ENCODE assay signal across 20 cellular contexts in genomic region chr4:1255699-1256098, GRCh38. TPM values are rescaled to one million over a fixed set of nuclear protein-coding genes. Genes with fewer than 3 reads are reported as not detected.
DNase-seq lines count a peak whose midpoint lies in the region; ATAC-seq and TF ChIP-seq lines count a peak whose summit lies in the region.
"Had no signal": no experiment of that assay in that cellular context is flagged by ENCODE, and none has a peak within 500 bp of the region (broad histone marks: within the 10 kb centered on the region; RNA-seq: fewer than 3 reads in every experiment).

No MANE protein-coding gene starts in this region.

- no peak for TF ChIP-seq CTCF in CD4-positive, alpha-beta T cell (IDR thresholded peaks at IDR 0.05)

- peaks cover 60% of the 10 kb centered on the region for H3K4me1 Mint-ChIP-seq in activated CD8-positive, alpha-beta memory T cell treated with anti-CD3 and anti-CD28 coated beads, Interleukin-2, amount 10 ng/mL, durations not matched to agents 7 days and 5 days
- peaks cover 68% of the 10 kb centered on the region for H3K4me1 Mint-ChIP-seq in CD4-positive, alpha-beta T cell (ENCODE audit: low read depth)
- peaks cover 50% of the 10 kb centered on the region for H3K4me1 Mint-ChIP-seq in T-helper 17 cell
- H3K4me1 Mint-ChIP-seq in immature natural killer cell: peaks cover 47 to 66% of the 10 kb centered on the region in 2 donors

- no peaks in the 10 kb centered on the region for H3K27me3 Mint-ChIP-seq in activated CD8-positive, alpha-beta memory T cell treated with anti-CD3 and anti-CD28 coated beads, Interleukin-2, amount 10 ng/mL, durations not matched to agents 7 days and 5 days
- H3K27me3 Mint-ChIP-seq in CD4-positive, alpha-beta T cell: no peaks in the 10 kb centered on the region
- H3K27me3 Mint-ChIP-seq in T-helper 17 cell (peaks cover 4% of the 10 kb centered on the region), immature natural killer cell (ENCODE audit: low read depth in 3 of 3) (peaks cover 1 to 6% (median 2%) of the 10 kb centered on the region in 3 donors)

- no peaks in the 10 kb centered on the region for H3K9me3 ChIP-seq in CD4-positive, alpha-beta T cell (ENCODE audit: control insufficient read depth, low read length)
- no peaks in the 10 kb centered on the region for H3K9me3 ChIP-seq in T-helper 17 cell (ENCODE audit: control insufficient read depth, low read length, poor library complexity, severe bottlenecking)

- H3K27ac Mint-ChIP-seq in activated CD8-positive, alpha-beta memory T cell treated with anti-CD3 and anti-CD28 coated beads, Interleukin-2, amount 10 ng/mL, durations not matched to agents 7 days and 5 days: no peak overlapping the region
- peak overlapping the region; percentile 98 for H3K27ac Mint-ChIP-seq in CD4-positive, alpha-beta T cell
- peak overlapping the region; percentile 98 for H3K27ac Mint-ChIP-seq in T-helper 17 cell
- peak overlapping the region in 5 of 6 donors; percentile 50 to 88 (median 78) for H3K27ac Mint-ChIP-seq in immature natural killer cell
- H3K27ac Mint-ChIP-seq: HFFc6 had no signal

- peaks cover 26% of the 10 kb centered on the region for H3K9me3 Mint-ChIP-seq in activated CD8-positive, alpha-beta memory T cell treated with anti-CD3 and anti-CD28 coated beads, Interleukin-2, amount 10 ng/mL, durations not matched to agents 7 days and 5 days (ENCODE audit: low read depth)
- peaks cover 3% of the 10 kb centered on the region for H3K9me3 Mint-ChIP-seq in CD4-positive, alpha-beta T cell
- peaks cover 0 to 3% (median 1%) of the 10 kb centered on the region in 6 donors for H3K9me3 Mint-ChIP-seq in immature natural killer cell

- intact Hi-C loops in CD4-positive, alpha-beta T cell (cut with DNase I, micrococcal nuclease): no loop called here

- ATAC-seq in activated CD8-positive, alpha-beta memory T cell treated with anti-CD3 and anti-CD28 coated beads, Interleukin-2, amount 10 ng/mL, durations not matched to agents 7 days and 5 days: peak; percentile 37
- ATAC-seq in CD4-positive, alpha-beta T cell (ENCODE audit: poor library complexity): no peak
- ATAC-seq in T-helper 17 cell: no peak
- ATAC-seq in HG02981 (IDR thresholded peaks at IDR 0.05; ENCODE audit: unreplicated experiment): no peak
- no peak for ATAC-seq in GM19397 (IDR thresholded peaks at IDR 0.05; ENCODE audit: unreplicated experiment)
- ATAC-seq: HepG2, Right ventricle myocardium inferior had no signal

- POLR2A ChIA-PET in CD4-positive, alpha-beta T cell (lab: Charles Lee): no interaction called here

- H3K36me3 Mint-ChIP-seq in activated CD8-positive, alpha-beta memory T cell treated with anti-CD3 and anti-CD28 coated beads, Interleukin-2, amount 10 ng/mL, durations not matched to agents 7 days and 5 days: peaks cover 64% of the 10 kb centered on the region
- peaks cover 18% of the 10 kb centered on the region for H3K36me3 Mint-ChIP-seq in CD4-positive, alpha-beta T cell (ENCODE audit: low read depth)
- H3K36me3 Mint-ChIP-seq in T-helper 17 cell (ENCODE audit: low read depth) (no peaks in the 10 kb centered on the region), immature natural killer cell (peaks cover 0 to 14% (median 0%) of the 10 kb centered on the region in 3 donors)

- no peak overlapping the region for H3K27ac ChIP-seq in CD4-positive, alpha-beta T cell (ENCODE audit: low read depth, low read length)
- H3K27ac ChIP-seq: BLaER1 had no signal

- no peak for DNase-seq in activated CD8-positive, alpha-beta memory T cell treated with anti-CD3 and anti-CD28 coated beads, Interleukin-2, amount 10 ng/mL, durations not matched to agents 7 days and 5 days
- DNase-seq in activated CD8-positive, alpha-beta memory T cell treated with anti-CD3 and anti-CD28 coated beads, Interleukin-2, amount 50 U/mL, for 48 hours: no peak
- no peak for DNase-seq in CD4-positive, alpha-beta T cell
- DNase-seq in T-helper 17 cell (no peak), immature natural killer cell (no peak), activated gamma-delta T cell treated with Interleukin-2 at 50 U/mL for 16 hours (no peak)
- DNase-seq: DMS 273 treated with DMSO at 0.1 percent for 48 hours, DND-41, HFFc6, KBM-7, MV-4-11, NCI-H1694 treated with DMSO at 0.1 percent for 48 hours, NCI-H2107, NCI-H510A treated with DMSO at 0.1 percent for 48 hours, NCI-H774 had no signal

- no peak overlapping the region for H3K4me3 Mint-ChIP-seq in activated CD8-positive, alpha-beta memory T cell treated with anti-CD3 and anti-CD28 coated beads, Interleukin-2, amount 10 ng/mL, durations not matched to agents 7 days and 5 days
- H3K4me3 Mint-ChIP-seq in CD4-positive, alpha-beta T cell: peak overlapping the region; percentile 2
- H3K4me3 Mint-ChIP-seq in T-helper 17 cell: no peak overlapping the region
- H3K4me3 Mint-ChIP-seq in immature natural killer cell: peak overlapping the region in 2 of 5 donors; percentile 8 to 52
- H3K4me3 Mint-ChIP-seq: HFFc6 had no signal

- CTCF ChIA-PET in activated CD8-positive, alpha-beta memory T cell treated with anti-CD3 and anti-CD28 coated beads, Interleukin-2, amount 10 ng/mL, durations not matched to agents 7 days and 5 days (lab: Charles Lee): interaction anchor here (3.3 kb wide), 1 partner anchor 89 kb away, joined by 11 read pairs; no protein-coding TSS in a partner anchor
- CTCF ChIA-PET in CD4-positive, alpha-beta T cell (lab: Charles Lee): interaction anchor here (0.7 kb wide), 1 partner anchor 9 kb away, joined by 4 read pairs; no protein-coding TSS in a partner anchor

- no peaks in the 10 kb centered on the region for H3K27me3 ChIP-seq in CD4-positive, alpha-beta T cell (ENCODE audit: control insufficient read depth, insufficient read depth, low read length)
- H3K27me3 ChIP-seq: BLaER1 had no signal

RNA-seq across cellular contexts. Expression of gene CTBP1, which starts 6.8 kb away (rescaled TPM):
- total RNA-seq in activated CD8-positive, alpha-beta memory T cell treated with anti-CD3 and anti-CD28 coated beads, Interleukin-2, amount 10 ng/mL, durations not matched to agents 7 days and 5 days: 100 to 1,000 TPM; 193 to 250 TPM
- total RNA-seq in CD4-positive, alpha-beta T cell: 100 to 1,000 TPM; 132 to 148 TPM
- total RNA-seq in T-helper 17 cell: 100 to 1,000 TPM; 164 to 184 TPM
- polyA plus RNA-seq in immature natural killer cell: 100 to 1,000 TPM in 1 of 3 donors, 10 to 100 TPM in 2; 72.1 to 110 (median 77.7) TPM

RNA-seq across cellular contexts. Expression of gene MAEA, which starts 34.0 kb away (rescaled TPM):
- total RNA-seq in activated CD8-positive, alpha-beta memory T cell treated with anti-CD3 and anti-CD28 coated beads, Interleukin-2, amount 10 ng/mL, durations not matched to agents 7 days and 5 days: 10 to 100 TPM; 63.9 to 70.0 TPM
- 10 to 100 TPM; 61.5 to 63.2 TPM for total RNA-seq in CD4-positive, alpha-beta T cell
- total RNA-seq in T-helper 17 cell: 10 to 100 TPM; 46.9 to 75.8 TPM
- 10 to 100 TPM; 60.7 to 76.0 (median 72.9) TPM for polyA plus RNA-seq in immature natural killer cell
